Comparison of ENCODE assay signal across 23 cellular contexts in genomic region chr11:61474234-61474633, GRCh38. TPM values are rescaled to one million over a fixed set of nuclear protein-coding genes. Genes with fewer than 3 reads are reported as not detected.
DNase-seq lines count a peak whose midpoint lies in the region; ATAC-seq and TF ChIP-seq lines count a peak whose summit lies in the region.
"Had no signal": no experiment of that assay in that cellular context is flagged by ENCODE, and none has a peak within 500 bp of the region (broad histone marks: within the 10 kb centered on the region; RNA-seq: fewer than 3 reads in every experiment).

No MANE protein-coding gene starts in this region.

- 77 to 88% (median 80%) methylated on average over 5 of the region's 5 CpGs for WGBS in psoas muscle, 3 donors

- intact Hi-C loops in psoas muscle (cut with DNase I) (loop anchor here in 1 of 2 donors (10.0 kb wide), 1 partner anchor 261 kb away; no protein-coding TSS in a partner anchor), tibial artery (cut with DNase I; ENCODE audit: low total_unique reads) (no loop called here)

- peaks cover 3% of the 10 kb centered on the region for H3K9me3 ChIP-seq in psoas muscle
- H3K9me3 ChIP-seq in tibial artery, result no peaks in the 10 kb centered on the region
- H3K9me3 ChIP-seq: HAP-1 had no signal

- H3K27ac ChIP-seq in psoas muscle (peak overlapping the region; percentile 92), tibial artery (peak overlapping the region; percentile 81 to 90)
- H3K27ac ChIP-seq: 22Rv1, HL-60, WERI-Rb-1 had no signal

- H3K36me3 ChIP-seq in psoas muscle (ENCODE audit: insufficient read depth in 1 of 2, low read depth in 1 of 2) (peaks cover 0 to under 1% of the 10 kb centered on the region in 2 donors), tibial artery (peaks cover 0 to 10% (median 3%) of the 10 kb centered on the region in 3 donors)
- H3K36me3 ChIP-seq: WERI-Rb-1 had no signal

- H3K4me1 Mint-ChIP-seq in activated T-cell treated with anti-CD3 and anti-CD28 coated beads, Interleukin-2, amount 50 U/mL, for 24 hours (ENCODE audit: low read depth), result peaks cover 8% of the 10 kb centered on the region
- H3K4me1 Mint-ChIP-seq in effector memory CD8-positive, alpha-beta T cell (ENCODE audit: low read depth in 2 of 2), result peaks cover 5 to 7% of the 10 kb centered on the region in 2 donors

- H3K4me1 ChIP-seq in psoas muscle, result peaks cover 29% of the 10 kb centered on the region
- peaks cover 0 to 49% (median 24%) of the 10 kb centered on the region in 4 donors for H3K4me1 ChIP-seq in tibial artery
- H3K4me1 ChIP-seq: HAP-1 had no signal

- peaks cover 20% of the 10 kb centered on the region for H3K36me3 Mint-ChIP-seq in activated T-cell treated with anti-CD3 and anti-CD28 coated beads, Interleukin-2, amount 50 U/mL, for 24 hours (ENCODE audit: low read depth)
- H3K36me3 Mint-ChIP-seq in effector memory CD8-positive, alpha-beta T cell (ENCODE audit: insufficient read depth), result peaks cover 20% of the 10 kb centered on the region

- H3K27me3 Mint-ChIP-seq in activated T-cell treated with anti-CD3 and anti-CD28 coated beads, Interleukin-2, amount 50 U/mL, for 24 hours, result no peaks in the 10 kb centered on the region
- H3K27me3 Mint-ChIP-seq in effector memory CD8-positive, alpha-beta T cell, result peaks cover 0 to 12% of the 10 kb centered on the region in 2 donors
- H3K27me3 Mint-ChIP-seq: activated CD4-positive, alpha-beta T cell treated with anti-CD3 and anti-CD28 coated beads, Interleukin-2, amount 10 ng/mL, durations not matched to agents 7 days and 5 days; CD4-positive, alpha-beta T cell; type B pancreatic cell had no signal

- no peak for TF ChIP-seq CTCF in psoas muscle (IDR thresholded peaks at IDR 0.05)
- no peak for TF ChIP-seq CTCF in tibial artery (IDR thresholded peaks at IDR 0.05)

- no peak for DNase-seq in activated T-cell treated with anti-CD3 and anti-CD28 coated beads, Interleukin-2, amount 50 U/mL, for 24 hours
- DNase-seq in activated T-cell treated with anti-CD3 and anti-CD28 coated beads, Interleukin-2, amount 50 U/mL, for 1 hour, result no peak
- no peak for DNase-seq in effector memory CD8-positive, alpha-beta T cell
- no peak for DNase-seq in psoas muscle
- DNase-seq in tibial artery, result no peak
- no peak for DNase-seq in SHP77 treated with DMSO at 0.1 percent for 48 hours (lab: John Stamatoyannopoulos, UW)
- DNase-seq in T-helper 9 cell, result no peak
- DNase-seq: activated CD4-positive, alpha-beta T cell treated with anti-CD3 and anti-CD28 coated beads, Interleukin-2, amount 10 ng/mL, durations not matched to agents 7 days and 5 days; CD4-positive, alpha-beta T cell; heart left ventricle; Karpas-422; NCI-H1694; NCI-H2171 treated with DMSO at 0.1 percent for 48 hours; WERI-Rb-1 had no signal

- H3K4me3 Mint-ChIP-seq in activated T-cell treated with anti-CD3 and anti-CD28 coated beads, Interleukin-2, amount 50 U/mL, for 24 hours, result no peak overlapping the region
- no peak overlapping the region for H3K4me3 Mint-ChIP-seq in effector memory CD8-positive, alpha-beta T cell
- H3K4me3 Mint-ChIP-seq: activated CD4-positive, alpha-beta T cell treated with anti-CD3 and anti-CD28 coated beads, Interleukin-2, amount 10 ng/mL, durations not matched to agents 7 days and 5 days; CD4-positive, alpha-beta T cell; stimulated activated memory B cell treated with anti-CD40 and anti-IgM and Interleukin-4, amounts not matched to agents 10 μg/mL and 1 μg/mL and 100 μg/mL, for 72 hours; type B pancreatic cell had no signal

- no peak overlapping the region for H3K4me3 ChIP-seq in psoas muscle
- H3K4me3 ChIP-seq in tibial artery, result no peak overlapping the region
- H3K4me3 ChIP-seq: HAP-1, heart left ventricle, smooth muscle cell had no signal

- H3K9me3 Mint-ChIP-seq in activated T-cell treated with anti-CD3 and anti-CD28 coated beads, Interleukin-2, amount 50 U/mL, for 24 hours, result no peaks in the 10 kb centered on the region
- no peaks in the 10 kb centered on the region for H3K9me3 Mint-ChIP-seq in effector memory CD8-positive, alpha-beta T cell
- H3K9me3 Mint-ChIP-seq: activated CD4-positive, alpha-beta T cell treated with anti-CD3 and anti-CD28 coated beads, Interleukin-2, amount 10 ng/mL, durations not matched to agents 7 days and 5 days; activated naive CD4-positive, alpha-beta T cell treated with anti-CD3 and anti-CD28 coated beads, Interleukin-2, amount 50 U/mL, for 72 hours; CD4-positive, alpha-beta T cell; stimulated activated memory B cell treated with anti-CD40 and anti-IgM and Interleukin-4, amounts not matched to agents 10 μg/mL and 1 μg/mL and 100 μg/mL, for 72 hours; type B pancreatic cell had no signal

- peak overlapping the region; percentile 19 for H3K27ac Mint-ChIP-seq in activated T-cell treated with anti-CD3 and anti-CD28 coated beads, Interleukin-2, amount 50 U/mL, for 24 hours
- H3K27ac Mint-ChIP-seq in effector memory CD8-positive, alpha-beta T cell, result peak overlapping the region; percentile 30 to 45
- H3K27ac Mint-ChIP-seq: activated CD4-positive, alpha-beta T cell treated with anti-CD3 and anti-CD28 coated beads, Interleukin-2, amount 10 ng/mL, durations not matched to agents 7 days and 5 days; activated naive CD4-positive, alpha-beta T cell treated with anti-CD3 and anti-CD28 coated beads, Interleukin-2, amount 50 U/mL, for 72 hours; CD4-positive, alpha-beta T cell; stimulated activated memory B cell treated with anti-CD40 and anti-IgM and Interleukin-4, amounts not matched to agents 10 μg/mL and 1 μg/mL and 100 μg/mL, for 72 hours; type B pancreatic cell had no signal

- H3K27me3 ChIP-seq in psoas muscle (ENCODE audit: insufficient read depth in 3 of 3, low read length in 2 of 3) (no peaks in the 10 kb centered on the region), tibial artery (no peaks in the 10 kb centered on the region)
- H3K27me3 ChIP-seq: heart left ventricle had no signal

- no peak for ATAC-seq in effector memory CD8-positive, alpha-beta T cell (replicated peaks)
- ATAC-seq in psoas muscle, result no peak
- ATAC-seq in GM21619 (IDR thresholded peaks at IDR 0.05; ENCODE audit: unreplicated experiment), result no peak
- ATAC-seq: activated naive CD4-positive, alpha-beta T cell treated with anti-CD3 and anti-CD28 coated beads, Interleukin-2, amount 50 U/mL, for 72 hours; heart left ventricle had no signal

RNA-seq across cellular contexts. Expression of gene LRRC10B, which starts 34.3 kb away (rescaled TPM):
- total RNA-seq in psoas muscle, result under 1 TPM in 3 of 4 donors, not detected in 1; 0.27 to 0.69 (median 0.64) TPM
- polyA plus RNA-seq in psoas muscle, result 1 to 10 TPM in 1 of 3 donors, under 1 TPM in 2; 0.24 to 2.1 (median 0.40) TPM
- total RNA-seq: activated CD4-positive, alpha-beta T cell treated with anti-CD3 and anti-CD28 coated beads, Interleukin-2, amount 10 ng/mL, durations not matched to agents 7 days and 5 days; activated naive CD4-positive, alpha-beta T cell treated with anti-CD3 and anti-CD28 coated beads, Interleukin-2, amount 50 U/mL, for 72 hours; CD4-positive, alpha-beta T cell; lung microvascular endothelial cell had no signal

RNA-seq across cellular contexts. Expression of gene SDHAF2, which starts 44.3 kb away (rescaled TPM):
- 10 to 100 TPM; 29.4 to 45.2 (median 33.7) TPM for total RNA-seq in psoas muscle
- polyA plus RNA-seq in psoas muscle, result 100 to 1,000 TPM in 1 of 3 donors, 10 to 100 TPM in 2; 52.7 to 103 (median 84.4) TPM

RNA-seq across cellular contexts. Expression of gene CPSF7, which starts 44.5 kb away (rescaled TPM):
- 10 to 100 TPM; 51.1 to 66.2 (median 55.4) TPM for total RNA-seq in psoas muscle
- polyA plus RNA-seq in psoas muscle, result 10 to 100 TPM; 28.2 to 48.2 (median 39.9) TPM
